14 cellular contexts compared by ENCODE assay signal in the genomic region with DNA sequence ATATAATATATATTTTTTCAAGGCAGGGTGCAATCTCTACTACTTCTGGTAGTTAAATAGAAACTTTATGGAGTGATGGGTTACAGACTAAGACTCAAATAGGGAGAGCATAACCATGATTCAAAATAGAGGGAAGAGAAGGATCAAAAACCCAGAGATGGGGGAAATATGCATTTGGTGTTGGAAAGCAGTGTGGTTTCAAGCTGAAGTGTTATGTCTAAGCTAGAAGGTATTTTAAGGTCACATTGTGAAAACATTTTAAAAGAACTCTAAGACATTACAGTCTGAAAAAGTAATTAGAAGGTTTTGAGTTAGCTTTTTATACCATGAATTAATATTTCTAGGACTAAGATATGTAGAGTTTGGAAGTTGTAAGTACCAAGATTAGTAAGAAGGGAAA.
DNase-seq lines count a peak whose midpoint lies in the region; ATAC-seq and TF ChIP-seq lines count a peak whose summit lies in the region.
"Had no signal": no experiment of that assay in that cellular context is flagged by ENCODE, and none has a peak within 500 bp of the region (broad histone marks: within the 10 kb centered on the region; RNA-seq: fewer than 3 reads in every experiment).

No MANE protein-coding gene starts in this region.

- no peaks in the 10 kb centered on the region for H3K9me3 Mint-ChIP-seq in endothelial cell (ENCODE audit: unreplicated experiment)

- H3K4ac ChIP-seq in mesenchymal stem cell (ENCODE audit: low read depth in 1 of 2, low read length in 2 of 2), result no peak overlapping the region

- H2BK5ac ChIP-seq in mesenchymal stem cell (ENCODE audit: low read depth, low read length, poor library complexity, severe bottlenecking), result no peak overlapping the region

- no peak overlapping the region for H3K14ac ChIP-seq in mesenchymal stem cell (ENCODE audit: low read length in 2 of 2)

- no peaks in the 10 kb centered on the region for H3K27me3 ChIP-seq in SU-DHL-6 (ENCODE audit: low read length)
- H3K27me3 ChIP-seq in mesenchymal stem cell (ENCODE audit: control insufficient read depth in 1 of 2, insufficient read depth in 1 of 2, low read length in 2 of 2), result no peaks in the 10 kb centered on the region

- TF ChIP-seq CTCF in SU-DHL-6 (IDR thresholded peaks at IDR 0.05; ENCODE audit: insufficient read depth, low read length, poor library complexity, severe bottlenecking), result no peak
- TF ChIP-seq CTCF in endothelial cell (IDR thresholded peaks at IDR 0.05; ENCODE audit: unreplicated experiment), result no peak

- H3K36me3 ChIP-seq in SU-DHL-6 (ENCODE audit: low read length) (no peaks in the 10 kb centered on the region), mesenchymal stem cell (ENCODE audit: control insufficient read depth in 1 of 2, insufficient read depth in 2 of 2, low read depth in 1 of 2, low read length in 2 of 2) (no peaks in the 10 kb centered on the region)
- H3K36me3 ChIP-seq: HAP-1 had no signal

- intact Hi-C loops in left cardiac atrium (cut with DNase I), result no loop called here

- H2AFZ ChIP-seq in SU-DHL-6 (ENCODE audit: low read depth, low read length, severe bottlenecking) (peak overlapping the region; percentile 41), mesenchymal stem cell (ENCODE audit: low read depth, low read length) (no peak overlapping the region)

- no peak overlapping the region for H3K23ac ChIP-seq in mesenchymal stem cell (ENCODE audit: low read length in 2 of 2)

- H3K79me2 ChIP-seq in SU-DHL-6 (ENCODE audit: insufficient read depth, low read length), result no peaks in the 10 kb centered on the region

- peaks cover 1% of the 10 kb centered on the region for H3K27me3 Mint-ChIP-seq in endothelial cell (ENCODE audit: unreplicated experiment)
- H3K27me3 Mint-ChIP-seq: B cell; CD4-positive, alpha-beta T cell had no signal

- H3K4me1 ChIP-seq in mesenchymal stem cell (ENCODE audit: control insufficient read depth, insufficient read depth, low read depth, low read length), result no peaks in the 10 kb centered on the region
- H3K4me1 ChIP-seq: HAP-1 had no signal

- no peak overlapping the region for H2BK120ac ChIP-seq in mesenchymal stem cell (ENCODE audit: low read depth, low read length)

- H3K27ac ChIP-seq in SU-DHL-6 (ENCODE audit: low read depth, low read length) (no peak overlapping the region), mesenchymal stem cell (ENCODE audit: low read length, poor library complexity, severe bottlenecking) (no peak overlapping the region)

- H3K9me2 ChIP-seq in SU-DHL-6 (replicated peaks; ENCODE audit: insufficient read depth, low read length), result no peaks in the 10 kb centered on the region

- no peak overlapping the region for H3K4me2 ChIP-seq in SU-DHL-6 (ENCODE audit: low read depth, low read length, poor library complexity, severe bottlenecking)
- no peak overlapping the region for H3K4me2 ChIP-seq in mesenchymal stem cell (ENCODE audit: low read length, poor library complexity, severe bottlenecking)

- no peak for ATAC-seq in left cardiac atrium

- no peak overlapping the region for H2AK5ac ChIP-seq in mesenchymal stem cell (ENCODE audit: low read length, severe bottlenecking)

- H3K36me3 Mint-ChIP-seq in endothelial cell (ENCODE audit: low read depth, unreplicated experiment), result no peaks in the 10 kb centered on the region

- H3K4me3 ChIP-seq in SU-DHL-6 (ENCODE audit: insufficient read depth, low read length, poor library complexity, severe bottlenecking) (no peak overlapping the region), mesenchymal stem cell (ENCODE audit: insufficient read depth in 1 of 2, low read depth in 1 of 2, low read length in 2 of 2) (no peak overlapping the region)
- H3K4me3 ChIP-seq: HAP-1 had no signal

- H3K4me3 Mint-ChIP-seq in endothelial cell (ENCODE audit: unreplicated experiment), result no peak overlapping the region
- H3K4me3 Mint-ChIP-seq: B cell; CD4-positive, alpha-beta T cell had no signal

- H3K27ac Mint-ChIP-seq in endothelial cell (ENCODE audit: unreplicated experiment), result no peak overlapping the region
- H3K27ac Mint-ChIP-seq: B cell; CD4-positive, alpha-beta T cell had no signal

- no peak overlapping the region for H3K18ac ChIP-seq in mesenchymal stem cell (ENCODE audit: low read depth in 1 of 2, low read length in 2 of 2)

- H3F3A ChIP-seq in SU-DHL-6 (ENCODE audit: insufficient read depth), result no peaks in the 10 kb centered on the region

- H4K20me1 ChIP-seq in SU-DHL-6 (ENCODE audit: low read depth, low read length), result no peaks in the 10 kb centered on the region

- DNase-seq in GM03348 (ENCODE audit: low spot score) (peak; percentile 2), astrocyte of the hippocampus (ENCODE audit: low read depth, low spot score) (peak; percentile 9), mesenchymal stem cell (peak; percentile 6), left cardiac atrium (no peak), endothelial cell (ENCODE audit: low spot score) (no peak), GDM1 (lab: John Stamatoyannopoulos, UW) (no peak)
- DNase-seq: C1 segment of cervical spinal cord; CD4-positive, alpha-beta T cell; DMS79; GF-D8; KBM-7 had no signal

- H3K9me3 ChIP-seq in SU-DHL-6 (ENCODE audit: insufficient read depth, low read length) (no peaks in the 10 kb centered on the region), mesenchymal stem cell (ENCODE audit: control insufficient read depth, low read length) (no peaks in the 10 kb centered on the region)
- H3K9me3 ChIP-seq: HAP-1 had no signal

- H3K4me1 Mint-ChIP-seq in endothelial cell (ENCODE audit: unreplicated experiment), result no peaks in the 10 kb centered on the region
- H3K4me1 Mint-ChIP-seq: B cell had no signal

- H2BK12ac ChIP-seq in mesenchymal stem cell (ENCODE audit: low read length in 2 of 2), result no peak overlapping the region

- H3K9ac ChIP-seq in SU-DHL-6 (ENCODE audit: low read length) (no peak overlapping the region), mesenchymal stem cell (ENCODE audit: low read length) (no peak overlapping the region)

- no peak overlapping the region for H4K8ac ChIP-seq in mesenchymal stem cell (ENCODE audit: low read length)

- H2BK15ac ChIP-seq in mesenchymal stem cell (ENCODE audit: low read depth, poor library complexity, severe bottlenecking), result no peak overlapping the region

- H3K79me1 ChIP-seq in mesenchymal stem cell (replicated peaks; ENCODE audit: low read length, poor library complexity, severe bottlenecking), result no peaks in the 10 kb centered on the region

- no peak overlapping the region for H4K91ac ChIP-seq in mesenchymal stem cell (ENCODE audit: low read length)

Comparison
In these comparisons a context has a peak if more than half of its experiments do, and no peak if none do; other contexts are left out.
1. DNase-seq: peak in GM03348 (single experiment), astrocyte of the hippocampus (single experiment) and mesenchymal stem cell (single experiment); none in left cardiac atrium (single experiment), endothelial cell (single experiment) and GDM1 (single experiment).